In the genomic region with DNA sequence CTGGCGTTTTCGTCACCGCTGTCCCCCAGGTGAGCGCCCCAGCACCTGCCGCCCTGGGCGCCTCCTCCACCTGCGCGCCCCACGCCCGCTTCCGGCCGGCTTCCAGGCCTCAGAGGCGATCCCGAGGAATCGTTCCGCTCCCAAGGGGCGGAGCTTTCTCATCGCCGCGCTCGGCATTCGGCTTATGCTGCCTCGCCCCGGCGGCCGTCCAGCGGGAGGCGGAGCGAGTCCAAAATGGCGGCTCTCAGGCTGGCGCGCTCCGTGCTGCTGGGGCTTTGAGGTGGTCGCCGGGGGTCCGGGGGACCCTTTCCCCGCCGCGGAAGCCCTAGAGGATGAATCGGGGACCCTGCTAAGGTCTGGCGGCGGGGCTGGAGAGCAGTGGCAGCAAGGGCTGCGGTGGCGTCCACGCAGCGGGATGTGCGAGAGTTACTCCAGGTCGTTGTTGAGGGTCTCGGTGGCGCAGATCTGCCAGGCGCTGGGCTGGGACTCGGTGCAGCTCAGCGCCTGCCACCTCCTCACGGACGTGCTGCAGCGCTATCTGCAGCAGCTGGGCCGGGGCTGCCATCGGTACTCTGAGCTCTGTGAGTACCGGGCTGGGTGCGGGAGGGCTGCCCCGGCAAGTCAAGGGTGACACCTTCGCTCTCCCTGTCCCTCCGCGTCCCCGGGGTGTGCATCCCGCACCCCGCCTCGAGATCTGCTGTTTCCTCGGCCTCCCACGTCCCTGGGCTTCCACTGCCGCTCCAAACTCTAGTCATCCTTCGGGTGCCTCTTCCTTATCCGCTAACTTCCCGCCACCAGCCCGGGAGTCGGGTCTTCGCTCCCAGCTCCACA, we compare ENCODE assay signal across 1 cellular context.
A peak's percentile ranks its signal among the peaks of the same experiment; 100 is the strongest.
TF ChIP-seq lines count a peak whose summit lies in the region.

A gene with protein sequence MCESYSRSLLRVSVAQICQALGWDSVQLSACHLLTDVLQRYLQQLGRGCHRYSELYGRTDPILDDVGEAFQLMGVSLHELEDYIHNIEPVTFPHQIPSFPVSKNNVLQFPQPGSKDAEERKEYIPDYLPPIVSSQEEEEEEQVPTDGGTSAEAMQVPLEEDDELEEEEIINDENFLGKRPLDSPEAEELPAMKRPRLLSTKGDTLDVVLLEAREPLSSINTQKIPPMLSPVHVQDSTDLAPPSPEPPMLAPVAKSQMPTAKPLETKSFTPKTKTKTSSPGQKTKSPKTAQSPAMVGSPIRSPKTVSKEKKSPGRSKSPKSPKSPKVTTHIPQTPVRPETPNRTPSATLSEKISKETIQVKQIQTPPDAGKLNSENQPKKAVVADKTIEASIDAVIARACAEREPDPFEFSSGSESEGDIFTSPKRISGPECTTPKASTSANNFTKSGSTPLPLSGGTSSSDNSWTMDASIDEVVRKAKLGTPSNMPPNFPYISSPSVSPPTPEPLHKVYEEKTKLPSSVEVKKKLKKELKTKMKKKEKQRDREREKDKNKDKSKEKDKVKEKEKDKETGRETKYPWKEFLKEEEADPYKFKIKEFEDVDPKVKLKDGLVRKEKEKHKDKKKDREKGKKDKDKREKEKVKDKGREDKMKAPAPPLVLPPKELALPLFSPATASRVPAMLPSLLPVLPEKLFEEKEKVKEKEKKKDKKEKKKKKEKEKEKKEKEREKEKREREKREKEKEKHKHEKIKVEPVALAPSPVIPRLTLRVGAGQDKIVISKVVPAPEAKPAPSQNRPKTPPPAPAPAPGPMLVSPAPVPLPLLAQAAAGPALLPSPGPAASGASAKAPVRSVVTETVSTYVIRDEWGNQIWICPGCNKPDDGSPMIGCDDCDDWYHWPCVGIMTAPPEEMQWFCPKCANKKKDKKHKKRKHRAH (plus strand): TSS at position 211 of the 831 bp plus-strand sequence. CDS start 205 bp downstream, at position 416.

TF ChIP-seq in HEK293, 187 proteins besides CTCF, POLR2A, EP300 and RAD21 (continued from another document and continues in another):
- TF ChIP-seq, protein P1, sequence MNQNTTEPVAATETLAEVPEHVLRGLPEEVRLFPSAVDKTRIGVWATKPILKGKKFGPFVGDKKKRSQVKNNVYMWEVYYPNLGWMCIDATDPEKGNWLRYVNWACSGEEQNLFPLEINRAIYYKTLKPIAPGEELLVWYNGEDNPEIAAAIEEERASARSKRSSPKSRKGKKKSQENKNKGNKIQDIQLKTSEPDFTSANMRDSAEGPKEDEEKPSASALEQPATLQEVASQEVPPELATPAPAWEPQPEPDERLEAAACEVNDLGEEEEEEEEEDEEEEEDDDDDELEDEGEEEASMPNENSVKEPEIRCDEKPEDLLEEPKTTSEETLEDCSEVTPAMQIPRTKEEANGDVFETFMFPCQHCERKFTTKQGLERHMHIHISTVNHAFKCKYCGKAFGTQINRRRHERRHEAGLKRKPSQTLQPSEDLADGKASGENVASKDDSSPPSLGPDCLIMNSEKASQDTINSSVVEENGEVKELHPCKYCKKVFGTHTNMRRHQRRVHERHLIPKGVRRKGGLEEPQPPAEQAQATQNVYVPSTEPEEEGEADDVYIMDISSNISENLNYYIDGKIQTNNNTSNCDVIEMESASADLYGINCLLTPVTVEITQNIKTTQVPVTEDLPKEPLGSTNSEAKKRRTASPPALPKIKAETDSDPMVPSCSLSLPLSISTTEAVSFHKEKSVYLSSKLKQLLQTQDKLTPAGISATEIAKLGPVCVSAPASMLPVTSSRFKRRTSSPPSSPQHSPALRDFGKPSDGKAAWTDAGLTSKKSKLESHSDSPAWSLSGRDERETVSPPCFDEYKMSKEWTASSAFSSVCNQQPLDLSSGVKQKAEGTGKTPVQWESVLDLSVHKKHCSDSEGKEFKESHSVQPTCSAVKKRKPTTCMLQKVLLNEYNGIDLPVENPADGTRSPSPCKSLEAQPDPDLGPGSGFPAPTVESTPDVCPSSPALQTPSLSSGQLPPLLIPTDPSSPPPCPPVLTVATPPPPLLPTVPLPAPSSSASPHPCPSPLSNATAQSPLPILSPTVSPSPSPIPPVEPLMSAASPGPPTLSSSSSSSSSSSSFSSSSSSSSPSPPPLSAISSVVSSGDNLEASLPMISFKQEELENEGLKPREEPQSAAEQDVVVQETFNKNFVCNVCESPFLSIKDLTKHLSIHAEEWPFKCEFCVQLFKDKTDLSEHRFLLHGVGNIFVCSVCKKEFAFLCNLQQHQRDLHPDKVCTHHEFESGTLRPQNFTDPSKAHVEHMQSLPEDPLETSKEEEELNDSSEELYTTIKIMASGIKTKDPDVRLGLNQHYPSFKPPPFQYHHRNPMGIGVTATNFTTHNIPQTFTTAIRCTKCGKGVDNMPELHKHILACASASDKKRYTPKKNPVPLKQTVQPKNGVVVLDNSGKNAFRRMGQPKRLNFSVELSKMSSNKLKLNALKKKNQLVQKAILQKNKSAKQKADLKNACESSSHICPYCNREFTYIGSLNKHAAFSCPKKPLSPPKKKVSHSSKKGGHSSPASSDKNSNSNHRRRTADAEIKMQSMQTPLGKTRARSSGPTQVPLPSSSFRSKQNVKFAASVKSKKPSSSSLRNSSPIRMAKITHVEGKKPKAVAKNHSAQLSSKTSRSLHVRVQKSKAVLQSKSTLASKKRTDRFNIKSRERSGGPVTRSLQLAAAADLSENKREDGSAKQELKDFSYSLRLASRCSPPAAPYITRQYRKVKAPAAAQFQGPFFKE (tag by site-specific recombination; IDR thresholded peaks at IDR 0.05; ENCODE audit: borderline replicate concordance): 0 out of 2 replicates have a peak, but pooled peaks have one; percentile 26
- no peak for TF ChIP-seq ZNF114 (tag by site-specific recombination; IDR thresholded peaks at IDR 0.05)
- TF ChIP-seq, protein P2, sequence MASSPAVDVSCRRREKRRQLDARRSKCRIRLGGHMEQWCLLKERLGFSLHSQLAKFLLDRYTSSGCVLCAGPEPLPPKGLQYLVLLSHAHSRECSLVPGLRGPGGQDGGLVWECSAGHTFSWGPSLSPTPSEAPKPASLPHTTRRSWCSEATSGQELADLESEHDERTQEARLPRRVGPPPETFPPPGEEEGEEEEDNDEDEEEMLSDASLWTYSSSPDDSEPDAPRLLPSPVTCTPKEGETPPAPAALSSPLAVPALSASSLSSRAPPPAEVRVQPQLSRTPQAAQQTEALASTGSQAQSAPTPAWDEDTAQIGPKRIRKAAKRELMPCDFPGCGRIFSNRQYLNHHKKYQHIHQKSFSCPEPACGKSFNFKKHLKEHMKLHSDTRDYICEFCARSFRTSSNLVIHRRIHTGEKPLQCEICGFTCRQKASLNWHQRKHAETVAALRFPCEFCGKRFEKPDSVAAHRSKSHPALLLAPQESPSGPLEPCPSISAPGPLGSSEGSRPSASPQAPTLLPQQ (tag by site-specific recombination; IDR thresholded peaks at IDR 0.05): peak; percentile 75
- TF ChIP-seq ZNF548 (tag by site-specific recombination; IDR thresholded peaks at IDR 0.05): no peak; the same call in 1 of the 2 replicates
- TF ChIP-seq ZSCAN16 (tag by site-specific recombination; IDR thresholded peaks at IDR 0.05): no peak
- no peak for TF ChIP-seq HOXC10 (CRISPR knock-in tag; IDR thresholded peaks at IDR 0.05)
- TF ChIP-seq, protein P3, sequence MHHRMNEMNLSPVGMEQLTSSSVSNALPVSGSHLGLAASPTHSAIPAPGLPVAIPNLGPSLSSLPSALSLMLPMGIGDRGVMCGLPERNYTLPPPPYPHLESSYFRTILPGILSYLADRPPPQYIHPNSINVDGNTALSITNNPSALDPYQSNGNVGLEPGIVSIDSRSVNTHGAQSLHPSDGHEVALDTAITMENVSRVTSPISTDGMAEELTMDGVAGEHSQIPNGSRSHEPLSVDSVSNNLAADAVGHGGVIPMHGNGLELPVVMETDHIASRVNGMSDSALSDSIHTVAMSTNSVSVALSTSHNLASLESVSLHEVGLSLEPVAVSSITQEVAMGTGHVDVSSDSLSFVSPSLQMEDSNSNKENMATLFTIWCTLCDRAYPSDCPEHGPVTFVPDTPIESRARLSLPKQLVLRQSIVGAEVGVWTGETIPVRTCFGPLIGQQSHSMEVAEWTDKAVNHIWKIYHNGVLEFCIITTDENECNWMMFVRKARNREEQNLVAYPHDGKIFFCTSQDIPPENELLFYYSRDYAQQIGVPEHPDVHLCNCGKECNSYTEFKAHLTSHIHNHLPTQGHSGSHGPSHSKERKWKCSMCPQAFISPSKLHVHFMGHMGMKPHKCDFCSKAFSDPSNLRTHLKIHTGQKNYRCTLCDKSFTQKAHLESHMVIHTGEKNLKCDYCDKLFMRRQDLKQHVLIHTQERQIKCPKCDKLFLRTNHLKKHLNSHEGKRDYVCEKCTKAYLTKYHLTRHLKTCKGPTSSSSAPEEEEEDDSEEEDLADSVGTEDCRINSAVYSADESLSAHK (tag by site-specific recombination; IDR thresholded peaks at IDR 0.05): no peak
- TF ChIP-seq ZNF544 (tag by site-specific recombination; IDR thresholded peaks at IDR 0.05): no peak
- peak; percentile 93 for TF ChIP-seq ZNF501 (tag by site-specific recombination; IDR thresholded peaks at IDR 0.05)
- no peak for TF ChIP-seq ZFP41 (tag by site-specific recombination; IDR thresholded peaks at IDR 0.05; ENCODE audit: borderline replicate concordance)
- TF ChIP-seq, protein P4, sequence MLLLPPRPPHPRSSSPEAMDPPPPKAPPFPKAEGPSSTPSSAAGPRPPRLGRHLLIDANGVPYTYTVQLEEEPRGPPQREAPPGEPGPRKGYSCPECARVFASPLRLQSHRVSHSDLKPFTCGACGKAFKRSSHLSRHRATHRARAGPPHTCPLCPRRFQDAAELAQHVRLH (tag by site-specific recombination; IDR thresholded peaks at IDR 0.05): peak; percentile 53; the same call in 1 of the 2 replicates
- TF ChIP-seq, protein P5, sequence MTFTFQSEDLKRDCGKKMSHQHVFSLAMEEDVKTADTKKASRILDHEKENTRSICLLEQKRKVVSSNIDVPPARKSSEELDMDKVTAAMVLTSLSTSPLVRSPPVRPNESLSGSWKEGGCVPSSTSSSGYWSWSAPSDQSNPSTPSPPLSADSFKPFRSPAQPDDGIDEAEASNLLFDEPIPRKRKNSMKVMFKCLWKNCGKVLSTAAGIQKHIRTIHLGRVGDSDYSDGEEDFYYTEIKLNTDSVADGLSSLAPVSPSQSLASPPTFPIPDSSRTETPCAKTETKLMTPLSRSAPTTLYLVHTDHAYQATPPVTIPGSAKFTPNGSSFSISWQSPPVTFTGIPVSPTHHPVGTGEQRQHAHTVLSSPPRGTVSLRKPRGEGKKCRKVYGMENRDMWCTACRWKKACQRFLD (tag by site-specific recombination; IDR thresholded peaks at IDR 0.05): peak; percentile 100
- TF ChIP-seq ZNF837 (tag by site-specific recombination; IDR thresholded peaks at IDR 0.05): no peak
- TF ChIP-seq ZBTB1 (tag by site-specific recombination; IDR thresholded peaks at IDR 0.05): no peak
- no peak for TF ChIP-seq ZNF19 (tag by site-specific recombination; IDR thresholded peaks at IDR 0.05; ENCODE audit: low read depth)
- TF ChIP-seq, protein P6, sequence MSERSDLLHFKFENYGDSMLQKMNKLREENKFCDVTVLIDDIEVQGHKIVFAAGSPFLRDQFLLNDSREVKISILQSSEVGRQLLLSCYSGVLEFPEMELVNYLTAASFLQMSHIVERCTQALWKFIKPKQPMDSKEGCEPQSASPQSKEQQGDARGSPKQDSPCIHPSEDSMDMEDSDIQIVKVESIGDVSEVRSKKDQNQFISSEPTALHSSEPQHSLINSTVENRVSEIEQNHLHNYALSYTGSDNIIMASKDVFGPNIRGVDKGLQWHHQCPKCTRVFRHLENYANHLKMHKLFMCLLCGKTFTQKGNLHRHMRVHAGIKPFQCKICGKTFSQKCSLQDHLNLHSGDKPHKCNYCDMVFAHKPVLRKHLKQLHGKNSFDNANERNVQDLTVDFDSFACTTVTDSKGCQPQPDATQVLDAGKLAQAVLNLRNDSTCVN (tag by site-specific recombination; optimal IDR thresholded peaks at IDR 0.05): peak; percentile 63
- TF ChIP-seq, protein P7, sequence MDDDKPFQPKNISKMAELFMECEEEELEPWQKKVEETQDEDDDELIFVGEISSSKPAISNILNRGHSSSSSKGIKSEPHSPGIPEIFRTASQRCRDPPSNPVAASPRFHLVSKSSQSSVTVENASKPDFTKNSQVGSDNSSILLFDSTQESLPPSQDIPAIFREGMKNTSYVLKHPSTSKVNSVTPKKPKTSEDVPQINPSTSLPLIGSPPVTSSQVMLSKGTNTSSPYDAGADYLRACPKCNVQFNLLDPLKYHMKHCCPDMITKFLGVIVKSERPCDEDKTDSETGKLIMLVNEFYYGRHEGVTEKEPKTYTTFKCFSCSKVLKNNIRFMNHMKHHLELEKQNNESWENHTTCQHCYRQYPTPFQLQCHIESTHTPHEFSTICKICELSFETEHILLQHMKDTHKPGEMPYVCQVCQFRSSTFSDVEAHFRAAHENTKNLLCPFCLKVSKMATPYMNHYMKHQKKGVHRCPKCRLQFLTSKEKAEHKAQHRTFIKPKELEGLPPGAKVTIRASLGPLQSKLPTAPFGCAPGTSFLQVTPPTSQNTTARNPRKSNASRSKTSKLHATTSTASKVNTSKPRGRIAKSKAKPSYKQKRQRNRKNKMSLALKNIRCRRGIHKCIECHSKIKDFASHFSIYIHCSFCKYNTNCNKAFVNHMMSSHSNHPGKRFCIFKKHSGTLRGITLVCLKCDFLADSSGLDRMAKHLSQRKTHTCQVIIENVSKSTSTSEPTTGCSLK (tag by site-specific recombination; IDR thresholded peaks at IDR 0.05): no peak
- TF ChIP-seq, protein P8, sequence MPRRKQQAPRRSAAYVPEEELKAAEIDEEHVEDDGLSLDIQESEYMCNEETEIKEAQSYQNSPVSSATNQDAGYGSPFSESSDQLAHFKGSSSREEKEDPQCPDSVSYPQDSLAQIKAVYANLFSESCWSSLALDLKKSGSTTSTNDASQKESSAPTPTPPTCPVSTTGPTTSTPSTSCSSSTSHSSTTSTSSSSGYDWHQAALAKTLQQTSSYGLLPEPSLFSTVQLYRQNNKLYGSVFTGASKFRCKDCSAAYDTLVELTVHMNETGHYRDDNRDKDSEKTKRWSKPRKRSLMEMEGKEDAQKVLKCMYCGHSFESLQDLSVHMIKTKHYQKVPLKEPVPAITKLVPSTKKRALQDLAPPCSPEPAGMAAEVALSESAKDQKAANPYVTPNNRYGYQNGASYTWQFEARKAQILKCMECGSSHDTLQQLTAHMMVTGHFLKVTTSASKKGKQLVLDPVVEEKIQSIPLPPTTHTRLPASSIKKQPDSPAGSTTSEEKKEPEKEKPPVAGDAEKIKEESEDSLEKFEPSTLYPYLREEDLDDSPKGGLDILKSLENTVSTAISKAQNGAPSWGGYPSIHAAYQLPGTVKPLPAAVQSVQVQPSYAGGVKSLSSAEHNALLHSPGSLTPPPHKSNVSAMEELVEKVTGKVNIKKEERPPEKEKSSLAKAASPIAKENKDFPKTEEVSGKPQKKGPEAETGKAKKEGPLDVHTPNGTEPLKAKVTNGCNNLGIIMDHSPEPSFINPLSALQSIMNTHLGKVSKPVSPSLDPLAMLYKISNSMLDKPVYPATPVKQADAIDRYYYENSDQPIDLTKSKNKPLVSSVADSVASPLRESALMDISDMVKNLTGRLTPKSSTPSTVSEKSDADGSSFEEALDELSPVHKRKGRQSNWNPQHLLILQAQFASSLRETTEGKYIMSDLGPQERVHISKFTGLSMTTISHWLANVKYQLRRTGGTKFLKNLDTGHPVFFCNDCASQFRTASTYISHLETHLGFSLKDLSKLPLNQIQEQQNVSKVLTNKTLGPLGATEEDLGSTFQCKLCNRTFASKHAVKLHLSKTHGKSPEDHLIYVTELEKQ (tag by site-specific recombination; IDR thresholded peaks at IDR 0.05; ENCODE audit: borderline replicate concordance): no peak
- TF ChIP-seq, protein P9, sequence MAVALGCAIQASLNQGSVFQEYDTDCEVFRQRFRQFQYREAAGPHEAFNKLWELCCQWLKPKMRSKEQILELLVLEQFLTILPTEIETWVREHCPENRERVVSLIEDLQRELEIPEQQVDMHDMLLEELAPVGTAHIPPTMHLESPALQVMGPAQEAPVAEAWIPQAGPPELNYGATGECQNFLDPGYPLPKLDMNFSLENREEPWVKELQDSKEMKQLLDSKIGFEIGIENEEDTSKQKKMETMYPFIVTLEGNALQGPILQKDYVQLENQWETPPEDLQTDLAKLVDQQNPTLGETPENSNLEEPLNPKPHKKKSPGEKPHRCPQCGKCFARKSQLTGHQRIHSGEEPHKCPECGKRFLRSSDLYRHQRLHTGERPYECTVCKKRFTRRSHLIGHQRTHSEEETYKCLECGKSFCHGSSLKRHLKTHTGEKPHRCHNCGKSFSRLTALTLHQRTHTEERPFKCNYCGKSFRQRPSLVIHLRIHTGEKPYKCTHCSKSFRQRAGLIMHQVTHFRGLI (tag by site-specific recombination; IDR thresholded peaks at IDR 0.05): no peak
- TF ChIP-seq ZNF211 (tag by site-specific recombination; IDR thresholded peaks at IDR 0.05; ENCODE audit: low read depth): no peak
- TF ChIP-seq SALL2 (tag by site-specific recombination; IDR thresholded peaks at IDR 0.05; ENCODE audit: borderline replicate concordance): no peak
